Comparison of ENCODE assay signal across 40 cellular contexts in genomic region chr2:172048996-172049503, GRCh38. TPM values are rescaled to one million over a fixed set of nuclear protein-coding genes. Genes with fewer than 3 reads are reported as not detected.
"Had no signal": no experiment of that assay in that cellular context is flagged by ENCODE, and none has a peak within 500 bp of the region (broad histone marks: within the 10 kb centered on the region; RNA-seq: fewer than 3 reads in every experiment).

No MANE protein-coding gene starts in this region.

- H3K36me3 ChIP-seq: adrenal gland, brain microvascular endothelial cell, breast epithelium, WERI-Rb-1 had no signal

- ATAC-seq: activated CD4-positive, alpha-beta T cell treated with anti-CD3 and anti-CD28 coated beads for 36 hours; activated CD4-positive, CD25-positive, alpha-beta regulatory T cell treated with anti-CD3 and anti-CD28 coated beads, Interleukin-2, amount 50 U/mL, for 24 hours; activated CD8-positive, alpha-beta T cell treated with anti-CD3 and anti-CD28 coated beads for 36 hours; activated naive CD4-positive, alpha-beta T cell treated with anti-CD3 and anti-CD28 coated beads, Interleukin-2, amount 50 U/mL, for 72 hours; activated T-cell treated with anti-CD3 and anti-CD28 coated beads, Interleukin-2, amount 50 U/mL, for 4 hours; activated T-cell treated with anti-CD3 and anti-CD28 coated beads, Interleukin-2, amount 50 U/mL, for 72 hours; activated T-helper 17 cell treated with anti-CD3 and anti-CD28 coated beads, Interleukin-2, amount 50 U/mL, for 72 hours; body of pancreas; WTC11 had no signal

- H3K4me3 Mint-ChIP-seq: activated CD4-positive, alpha-beta memory T cell treated with anti-CD3 and anti-CD28 coated beads for 36 hours; activated CD4-positive, alpha-beta T cell treated with anti-CD3 and anti-CD28 coated beads for 36 hours; activated CD4-positive, alpha-beta T cell treated with anti-CD3 and anti-CD28 coated beads, Interleukin-2, amount 10 ng/mL, durations not matched to agents 7 days and 5 days; activated CD8-positive, alpha-beta T cell treated with anti-CD3 and anti-CD28 coated beads for 36 hours; activated naive CD4-positive, alpha-beta T cell treated with anti-CD3 and anti-CD28 coated beads for 36 hours; activated naive CD8-positive, alpha-beta T cell treated with anti-CD3 and anti-CD28 coated beads for 36 hours; activated T-cell treated with anti-CD3 and anti-CD28 coated beads, Interleukin-2, amount 50 U/mL, for 4 hours; activated T-cell treated with anti-CD3 and anti-CD28 coated beads, Interleukin-2, amount 50 U/mL, for 72 hours; activated T-helper 1 cell treated with anti-CD3 and anti-CD28 coated beads, Interleukin-12 subunit alpha, Interleukin-12 subunit beta, Interleukin-2, Interleukin-4 antibody, amounts not matched to agents 30 ng/mL and 10 ng/mL and 1 ng/mL, durations not matched to agents 14 hours and 24 hours and 36 hours; activated T-helper 17 cell treated with anti-CD3 and anti-CD28 coated beads, Interleukin-2, amount 50 U/mL, for 72 hours; T-helper 1 cell treated with Interleukin-12 subunit alpha and Interleukin-12 subunit beta and Interleukin-4 antibody, amounts not matched to agents 30 μg/mL and 1 μg/mL, for 36 hours; T-helper 2 cell treated with Interferon-gamma antibody and Interleukin-4, amounts not matched to agents 5 μg/mL and 100 μg/mL, for 36 hours; WTC11 had no signal

- H3K9me3 Mint-ChIP-seq: activated CD4-positive, alpha-beta memory T cell treated with anti-CD3 and anti-CD28 coated beads for 36 hours; activated CD4-positive, alpha-beta T cell treated with anti-CD3 and anti-CD28 coated beads, Interleukin-2, amount 10 ng/mL, durations not matched to agents 7 days and 5 days; activated CD8-positive, alpha-beta T cell treated with anti-CD3 and anti-CD28 coated beads for 36 hours; activated naive CD4-positive, alpha-beta T cell treated with anti-CD3 and anti-CD28 coated beads for 36 hours; activated naive CD4-positive, alpha-beta T cell treated with anti-CD3 and anti-CD28 coated beads, Interleukin-2, amount 50 U/mL, for 72 hours; activated naive CD8-positive, alpha-beta T cell treated with anti-CD3 and anti-CD28 coated beads for 36 hours; activated T-cell treated with anti-CD3 and anti-CD28 coated beads, Interleukin-2, amount 50 U/mL, for 4 hours; activated T-cell treated with anti-CD3 and anti-CD28 coated beads, Interleukin-2, amount 50 U/mL, for 72 hours; activated T-helper 1 cell treated with anti-CD3 and anti-CD28 coated beads, Interleukin-12 subunit alpha, Interleukin-12 subunit beta, Interleukin-2, Interleukin-4 antibody, amounts not matched to agents 30 ng/mL and 10 ng/mL and 1 ng/mL, durations not matched to agents 14 hours and 24 hours and 36 hours; activated T-helper 17 cell treated with anti-CD3 and anti-CD28 coated beads, Interleukin-2, amount 50 U/mL, for 72 hours; T-helper 1 cell treated with Interleukin-12 subunit alpha and Interleukin-12 subunit beta and Interleukin-4 antibody, amounts not matched to agents 30 μg/mL and 1 μg/mL, for 36 hours; T-helper 2 cell treated with Interferon-gamma antibody and Interleukin-4, amounts not matched to agents 5 μg/mL and 100 μg/mL, for 36 hours; WTC11 had no signal

- H3K9me3 ChIP-seq: adrenal gland, body of pancreas, breast epithelium had no signal

- H3K4me3 ChIP-seq: adrenal gland, body of pancreas, breast epithelium had no signal

- H3K4me1 Mint-ChIP-seq: activated T-helper 17 cell treated with anti-CD3 and anti-CD28 coated beads, Interleukin-2, amount 50 U/mL, for 72 hours had no signal

- H3K27me3 ChIP-seq: adrenal gland, body of pancreas, brain microvascular endothelial cell, breast epithelium had no signal

- H3K4me1 ChIP-seq: adrenal gland, breast epithelium had no signal

- H3K27me3 Mint-ChIP-seq: activated CD4-positive, alpha-beta memory T cell treated with anti-CD3 and anti-CD28 coated beads for 36 hours; activated CD4-positive, alpha-beta T cell treated with anti-CD3 and anti-CD28 coated beads for 36 hours; activated CD4-positive, alpha-beta T cell treated with anti-CD3 and anti-CD28 coated beads, Interleukin-2, amount 10 ng/mL, durations not matched to agents 7 days and 5 days; activated CD8-positive, alpha-beta T cell treated with anti-CD3 and anti-CD28 coated beads for 36 hours; activated naive CD8-positive, alpha-beta T cell treated with anti-CD3 and anti-CD28 coated beads for 36 hours; activated T-helper 17 cell treated with anti-CD3 and anti-CD28 coated beads, Interleukin-2, amount 50 U/mL, for 72 hours had no signal

- DNase-seq: activated CD4-positive, alpha-beta memory T cell treated with anti-CD3 and anti-CD28 coated beads for 36 hours; activated CD4-positive, alpha-beta T cell treated with anti-CD3 and anti-CD28 coated beads for 1 hour; activated CD4-positive, alpha-beta T cell treated with anti-CD3 and anti-CD28 coated beads for 36 hours; activated CD4-positive, alpha-beta T cell treated with anti-CD3 and anti-CD28 coated beads for 48 hours; activated CD4-positive, alpha-beta T cell treated with anti-CD3 and anti-CD28 coated beads, Interleukin-2, amount 10 ng/mL, durations not matched to agents 7 days and 5 days; activated CD4-positive, CD25-positive, alpha-beta regulatory T cell; activated CD8-positive, alpha-beta memory T cell treated with anti-CD3 and anti-CD28 coated beads, Interleukin-2, amount 50 U/mL, for 4 hours; activated CD8-positive, alpha-beta T cell treated with anti-CD3 and anti-CD28 coated beads for 36 hours; activated effector memory CD4-positive, alpha-beta T cell treated with anti-CD3 and anti-CD28 coated beads, Interleukin-2, amount 50 U/mL, for 16 hours; activated gamma-delta T cell treated with Interleukin-2 at 50 U/mL for 16 hours; activated naive CD4-positive, alpha-beta T cell; activated naive CD4-positive, alpha-beta T cell treated with anti-CD3 and anti-CD28 coated beads for 36 hours; activated naive CD4-positive, alpha-beta T cell treated with anti-CD3 and anti-CD28 coated beads, Interleukin-2, amount 50 U/mL, for 16 hours; activated naive CD8-positive, alpha-beta T cell treated with anti-CD3 and anti-CD28 coated beads for 36 hours; activated T-cell treated with anti-CD3 and anti-CD28 coated beads for 4 hours; activated T-cell treated with anti-CD3 and anti-CD28 coated beads, Interleukin-2, amount 50 U/mL, for 1 hour; activated T-cell treated with anti-CD3 and anti-CD28 coated beads, Interleukin-2, amount 50 U/mL, for 4 hours; activated T-cell treated with anti-CD3 and anti-CD28 coated beads, Interleukin-2, amount 50 U/mL, for 72 hours; adrenal gland; amniotic stem cell; aorta; body of pancreas; brain microvascular endothelial cell; central memory CD4-positive, alpha-beta T cell; T-helper 1 cell; T-helper 2 cell; T-helper 9 cell; WERI-Rb-1 had no signal

- FAIRE-seq: astrocyte had no signal

- H3K36me3 Mint-ChIP-seq: activated CD4-positive, alpha-beta memory T cell treated with anti-CD3 and anti-CD28 coated beads for 36 hours; activated naive CD4-positive, alpha-beta T cell treated with anti-CD3 and anti-CD28 coated beads, Interleukin-2, amount 50 U/mL, for 72 hours; activated naive CD8-positive, alpha-beta T cell treated with anti-CD3 and anti-CD28 coated beads for 36 hours; WTC11 had no signal

- H3K27ac Mint-ChIP-seq: activated CD4-positive, alpha-beta memory T cell treated with anti-CD3 and anti-CD28 coated beads for 36 hours; activated CD4-positive, alpha-beta T cell treated with anti-CD3 and anti-CD28 coated beads for 36 hours; activated CD4-positive, alpha-beta T cell treated with anti-CD3 and anti-CD28 coated beads, Interleukin-2, amount 10 ng/mL, durations not matched to agents 7 days and 5 days; activated CD8-positive, alpha-beta T cell treated with anti-CD3 and anti-CD28 coated beads for 36 hours; activated naive CD4-positive, alpha-beta T cell treated with anti-CD3 and anti-CD28 coated beads for 36 hours; activated naive CD4-positive, alpha-beta T cell treated with anti-CD3 and anti-CD28 coated beads, Interleukin-2, amount 50 U/mL, for 72 hours; activated naive CD8-positive, alpha-beta T cell treated with anti-CD3 and anti-CD28 coated beads for 36 hours; activated T-cell treated with anti-CD3 and anti-CD28 coated beads, Interleukin-2, amount 50 U/mL, for 72 hours; activated T-helper 1 cell treated with anti-CD3 and anti-CD28 coated beads, Interleukin-12 subunit alpha, Interleukin-12 subunit beta, Interleukin-2, Interleukin-4 antibody, amounts not matched to agents 30 ng/mL and 10 ng/mL and 1 ng/mL, durations not matched to agents 14 hours and 24 hours and 36 hours; activated T-helper 17 cell treated with anti-CD3 and anti-CD28 coated beads, Interleukin-2, amount 50 U/mL, for 72 hours; T-helper 1 cell treated with Interleukin-12 subunit alpha and Interleukin-12 subunit beta and Interleukin-4 antibody, amounts not matched to agents 30 μg/mL and 1 μg/mL, for 36 hours; T-helper 2 cell treated with Interferon-gamma antibody and Interleukin-4, amounts not matched to agents 5 μg/mL and 100 μg/mL, for 36 hours; WTC11 had no signal

- H3K27ac ChIP-seq: adrenal gland, body of pancreas, brain microvascular endothelial cell, breast epithelium, WERI-Rb-1 had no signal

RNA-seq across cellular contexts. Expression of gene DLX1, which starts 36.3 kb away (rescaled TPM):
- total RNA-seq: activated CD4-positive, alpha-beta memory T cell treated with anti-CD3 and anti-CD28 coated beads for 36 hours; activated CD4-positive, alpha-beta T cell treated with anti-CD3 and anti-CD28 coated beads for 36 hours; activated CD4-positive, alpha-beta T cell treated with anti-CD3 and anti-CD28 coated beads, Interleukin-2, amount 10 ng/mL, durations not matched to agents 7 days and 5 days; activated CD8-positive, alpha-beta memory T cell treated with anti-CD3 and anti-CD28 coated beads for 36 hours; activated CD8-positive, alpha-beta T cell treated with anti-CD3 and anti-CD28 coated beads for 36 hours; activated naive CD4-positive, alpha-beta T cell treated with anti-CD3 and anti-CD28 coated beads for 36 hours; activated naive CD4-positive, alpha-beta T cell treated with anti-CD3 and anti-CD28 coated beads, Interleukin-2, amount 50 U/mL, for 72 hours; activated T-cell treated with anti-CD3 and anti-CD28 coated beads, Interleukin-2, amount 50 U/mL, for 4 hours; activated T-helper 1 cell treated with anti-CD3 and anti-CD28 coated beads, Interleukin-12 subunit alpha, Interleukin-12 subunit beta, Interleukin-2, Interleukin-4 antibody, amounts not matched to agents 30 ng/mL and 10 ng/mL and 1 ng/mL, durations not matched to agents 14 hours and 24 hours and 36 hours; activated T-helper 17 cell treated with anti-CD3 and anti-CD28 coated beads, Interleukin-2, amount 50 U/mL, for 72 hours; body of pancreas; cardiac septum; cerebellum; WTC11 had no signal

RNA-seq across cellular contexts. Expression of gene DLX2, which starts 53.6 kb away (rescaled TPM):
- total RNA-seq: activated CD4-positive, alpha-beta memory T cell treated with anti-CD3 and anti-CD28 coated beads for 36 hours; activated CD4-positive, alpha-beta T cell treated with anti-CD3 and anti-CD28 coated beads for 36 hours; activated CD4-positive, alpha-beta T cell treated with anti-CD3 and anti-CD28 coated beads, Interleukin-2, amount 10 ng/mL, durations not matched to agents 7 days and 5 days; activated CD8-positive, alpha-beta memory T cell treated with anti-CD3 and anti-CD28 coated beads for 36 hours; activated CD8-positive, alpha-beta T cell treated with anti-CD3 and anti-CD28 coated beads for 36 hours; activated naive CD4-positive, alpha-beta T cell treated with anti-CD3 and anti-CD28 coated beads for 36 hours; activated naive CD4-positive, alpha-beta T cell treated with anti-CD3 and anti-CD28 coated beads, Interleukin-2, amount 50 U/mL, for 72 hours; activated naive CD8-positive, alpha-beta T cell treated with anti-CD3 and anti-CD28 coated beads for 36 hours; activated T-cell treated with anti-CD3 and anti-CD28 coated beads, Interleukin-2, amount 50 U/mL, for 4 hours; activated T-helper 1 cell treated with anti-CD3 and anti-CD28 coated beads, Interleukin-12 subunit alpha, Interleukin-12 subunit beta, Interleukin-2, Interleukin-4 antibody, amounts not matched to agents 30 ng/mL and 10 ng/mL and 1 ng/mL, durations not matched to agents 14 hours and 24 hours and 36 hours; activated T-helper 17 cell treated with anti-CD3 and anti-CD28 coated beads, Interleukin-2, amount 50 U/mL, for 72 hours; aorta; body of pancreas; cardiac septum; cerebellum had no signal
